10 cellular contexts compared by ENCODE assay signal in genomic region chr4:170088686-170089085, GRCh38. TPM values are rescaled to one million over a fixed set of nuclear protein-coding genes. Genes with fewer than 3 reads are reported as not detected.
A peak's percentile ranks its signal among the peaks of the same experiment; 100 is the strongest.
DNase-seq lines count a peak whose midpoint lies in the region; ATAC-seq, FAIRE-seq and TF ChIP-seq lines count a peak whose summit lies in the region.
"Had no signal": no experiment of that assay in that cellular context is flagged by ENCODE, and none has a peak within 500 bp of the region (broad histone marks: within the 10 kb centered on the region; RNA-seq: fewer than 3 reads in every experiment).

No MANE protein-coding gene starts in this region.

- TF ChIP-seq RAD21 in A549 (conservative IDR thresholded peaks at IDR 0.05 in 1 of 2, IDR thresholded peaks at IDR 0.05 in 1 of 2), result no peak

- H3K27ac ChIP-seq in A549, result peak overlapping the region; percentile 92 to 97; a peak in 3 of 6 replicates
- no peak overlapping the region for H3K27ac ChIP-seq in KMS-11
- H3K27ac ChIP-seq in brain microvascular endothelial cell, result no peak overlapping the region
- H3K27ac ChIP-seq in muscle layer of colon (ENCODE audit: low read depth, low read length), result no peak overlapping the region

- H3K4me1 ChIP-seq in A549 (peaks cover 8% of the 10 kb centered on the region; the same call in 2 of the 3 replicates), KMS-11 (ENCODE audit: low read depth, poor library complexity, severe bottlenecking) (no peaks in the 10 kb centered on the region), muscle layer of colon (ENCODE audit: insufficient read depth, low read length) (peaks cover 8% of the 10 kb centered on the region)

- no peaks in the 10 kb centered on the region for H4K20me1 ChIP-seq in KMS-11 (ENCODE audit: insufficient read depth)

- H3K4me3 ChIP-seq in A549, result peak overlapping the region; percentile 58
- no peak overlapping the region for H3K4me3 ChIP-seq in KMS-11 (IDR thresholded peaks at IDR 0.05; ENCODE audit: insufficient read depth, low read depth, low read length)
- H3K4me3 ChIP-seq in brain microvascular endothelial cell (ENCODE audit: low read depth, low read length), result peak overlapping the region; percentile 82
- peak overlapping the region; percentile 67 to 74 for H3K4me3 ChIP-seq in muscle layer of colon (ENCODE audit: low read depth in 1 of 2, low read length in 2 of 2)

- H3K36me3 Mint-ChIP-seq in immature natural killer cell, result no peaks in the 10 kb centered on the region

- ATAC-seq in A549 (no peak), GM21786 (IDR thresholded peaks at IDR 0.05; ENCODE audit: unreplicated experiment) (no peak)
- ATAC-seq: Right ventricle myocardium inferior had no signal

- H3K4me2 ChIP-seq in A549, result peak overlapping the region; percentile 86
- peak overlapping the region; percentile 44 for H3K4me2 ChIP-seq in KMS-11

- POLR2A ChIA-PET in A549 (lab: Yijun Ruan, JAX), result no interaction called here

- CTCF ChIA-PET in A549 (lab: Yijun Ruan, JAX), result interaction anchor here (0.8 to 1.3 kb wide), 3 partner anchors 19 to 297 kb away, joined by 3 to 4 read pairs (median 4); no protein-coding TSS in a partner anchor

- no peak overlapping the region for H3K27ac Mint-ChIP-seq in immature natural killer cell

- peaks cover 7 to 26% (median 9%) of the 10 kb centered on the region in 3 donors for H3K27me3 Mint-ChIP-seq in immature natural killer cell (ENCODE audit: low read depth in 3 of 3)

- WGBS in A549 (ENCODE audit: missing lambda C conversion rate), result 56% methylated on average over 2 of the region's 2 CpGs

- H3K27me3 ChIP-seq in KMS-11 (ENCODE audit: insufficient read depth, low read depth), result no peaks in the 10 kb centered on the region
- H3K27me3 ChIP-seq in brain microvascular endothelial cell (replicated peaks), result no peaks in the 10 kb centered on the region
- no peaks in the 10 kb centered on the region for H3K27me3 ChIP-seq in muscle layer of colon (ENCODE audit: control insufficient read depth in 1 of 2, insufficient read depth in 2 of 2, low read length in 2 of 2)

- no peak for TF ChIP-seq POLR2A in A549 (IDR thresholded peaks at IDR 0.05; ENCODE audit: low read length)

- FAIRE-seq in A549 (lab: Jason Lieb, UNC), result no peak

- no peak for DNase-seq in A549 (ENCODE audit: low read depth in 1 of 2, low spot score in 1 of 2)
- DNase-seq in brain microvascular endothelial cell, result no peak
- DNase-seq in immature natural killer cell, result no peak
- no peak for DNase-seq in 8988T
- DNase-seq in activated CD4-positive, alpha-beta T cell treated with anti-CD3 and anti-CD28 coated beads, Interleukin-2, amount 50 U/mL, for 4 hours, result no peak
- DNase-seq: activated CD8-positive, alpha-beta memory T cell treated with anti-CD3 and anti-CD28 coated beads, Interleukin-2, amount 50 U/mL, for 4 hours had no signal

- no peaks in the 10 kb centered on the region for H3K79me2 ChIP-seq in KMS-11 (ENCODE audit: insufficient read depth, low read depth)

- H3K36me3 ChIP-seq in KMS-11 (ENCODE audit: insufficient read depth) (no peaks in the 10 kb centered on the region), brain microvascular endothelial cell (replicated peaks) (no peaks in the 10 kb centered on the region), muscle layer of colon (ENCODE audit: insufficient read depth, low read length) (peaks cover 7% of the 10 kb centered on the region)

- no peak for TF ChIP-seq EP300 in A549 (IDR thresholded peaks at IDR 0.05)

- no peaks in the 10 kb centered on the region for H3K9me3 ChIP-seq in A549
- H3K9me3 ChIP-seq in muscle layer of colon (ENCODE audit: low read length), result no peaks in the 10 kb centered on the region

- H2AFZ ChIP-seq in KMS-11 (ENCODE audit: low read depth), result peak overlapping the region; percentile 95; the same call in 1 of the 2 replicates

- no peak overlapping the region for H3K9ac ChIP-seq in KMS-11
- no peak overlapping the region for H3K9ac ChIP-seq in muscle layer of colon (ENCODE audit: low read length)

- no peaks in the 10 kb centered on the region for H3K9me3 Mint-ChIP-seq in immature natural killer cell

- H3K4me3 Mint-ChIP-seq in immature natural killer cell, result peak overlapping the region in 1 of 5 donors; percentile 18

- TF ChIP-seq CTCF in A549 (IDR thresholded peaks at IDR 0.05), result no peak
- no peak for TF ChIP-seq CTCF in KMS-11 (conservative IDR thresholded peaks at IDR 0.05; ENCODE audit: low read depth, low read length)
- no peak for TF ChIP-seq CTCF in brain microvascular endothelial cell (IDR thresholded peaks at IDR 0.05; ENCODE audit: low read depth, low read length, missing control alignments)

- peaks cover 9 to 24% of the 10 kb centered on the region in 2 donors for H3K4me1 Mint-ChIP-seq in immature natural killer cell

- in situ Hi-C loops in brain microvascular endothelial cell (cut with HindIII; ENCODE audit: low pct_ligation_motif_present, low sequenced_read_pairs), result no loop called here

TF ChIP-seq in A549, 52 proteins besides CTCF, POLR2A, EP300 and RAD21:
- TF ChIP-seq HOXA7 (CRISPR knock-in tag; IDR thresholded peaks at IDR 0.05) (no peak), MYC (IDR thresholded peaks at IDR 0.05; ENCODE audit: borderline replicate concordance, low read length) (no peak), CBX2 (IDR thresholded peaks at IDR 0.05; ENCODE audit: borderline replicate concordance, low read depth) (no peak), BHLHE40 (IDR thresholded peaks at IDR 0.05; ENCODE audit: low read depth, low read length) (no peak), ESRRA (IDR thresholded peaks at IDR 0.05; ENCODE audit: borderline replicate concordance, low read length) (no peak), TP53 (CRISPR knock-in tag; IDR thresholded peaks at IDR 0.05) (no peak), NR3C1 (IDR thresholded peaks at IDR 0.05) (no peak), SMC3 (IDR thresholded peaks at IDR 0.05) (no peak)

RNA-seq across cellular contexts. Expression of gene AADAT, which starts 1.1 kb away (rescaled TPM):
- polyA plus RNA-seq in A549 (2011; rRNA removed), result 23.2 and 23.4 TPM in 2 replicates
- 5.8 and 6.3 TPM in 2 replicates for polyA plus RNA-seq in A549 (2012; cell fraction: cytosol; rRNA removed)
- 5.4 and 7.4 TPM in 2 replicates for polyA plus RNA-seq in A549 (2012; cell fraction: nucleus; rRNA removed)
- 8.8 to 9.8 TPM (median 9.6 TPM) in 3 replicates for polyA plus RNA-seq in A549 (2017; fragmentation: RNase III; extraction: RNeasy Plus Mini Kit Qiagen cat#74134 plus additional on column Dnase treatment)
- 2.8 and 4.3 TPM in 2 replicates for polyA minus RNA-seq in A549 (2011; rRNA and poly(A)+ RNA removed)
- not detected for polyA plus RNA-seq in immature natural killer cell

Comparison
In these comparisons a context has a peak if more than half of its experiments do, and no peak if none do; other contexts are left out.
1. H3K27ac ChIP-seq: peak in A549 (2 of 2); none in KMS-11 (single experiment), brain microvascular endothelial cell (single experiment) and muscle layer of colon (single experiment).
2. RNA of gene AADAT, which starts 1.1 kb away (polyA plus RNA-seq): 5.4 to 23.4 TPM in A549; not detected in immature natural killer cell; every median in the first group is over 4 times any median in the second.